8 cellular contexts compared by ENCODE assay signal in genomic region chr19:55454787-55455243, GRCh38. TPM values are rescaled to one million over a fixed set of nuclear protein-coding genes. Genes with fewer than 3 reads are reported as not detected.
A peak's percentile ranks its signal among the peaks of the same experiment; 100 is the strongest.
DNase-seq lines count a peak whose midpoint lies in the region; ATAC-seq, FAIRE-seq and TF ChIP-seq lines count a peak whose summit lies in the region.

No MANE protein-coding gene starts in this region.

- peak; percentile 32 for FAIRE-seq in K562 (lab: Jason Lieb, UNC)

- TF ChIP-seq POLR2A in K562 (conservative IDR thresholded peaks at IDR 0.05) (no peak), upper lobe of left lung (IDR thresholded peaks at IDR 0.05) (no peak), vagina (IDR thresholded peaks at IDR 0.05) (no peak)

- H3K79me2 ChIP-seq in K562 (ENCODE audit: control insufficient read depth, insufficient read depth, low read length) = peaks cover 24% of the 10 kb centered on the region

- H3K9me3 ChIP-seq in K562 (replicated peaks; ENCODE audit: control insufficient read depth, insufficient read depth, low read depth, low read length) = no peaks in the 10 kb centered on the region
- no peaks in the 10 kb centered on the region for H3K9me3 ChIP-seq in left lung
- H3K9me3 ChIP-seq in upper lobe of left lung = no peaks in the 10 kb centered on the region
- no peaks in the 10 kb centered on the region for H3K9me3 ChIP-seq in vagina

- H3K4me3 ChIP-seq in HFF-Myc (replicated peaks; ENCODE audit: low read depth, low read length) (no peak overlapping the region), K562 (no peak overlapping the region), left lung (no peak overlapping the region), upper lobe of left lung (no peak overlapping the region), vagina (no peak overlapping the region)

- BruUV-seq in K562 (replicated peaks; lab: Mats Ljungman, UMichigan) = no TSS peak

- intact Hi-C loops in K562 (cut with micrococcal nuclease) (loop anchor here (5.0 kb wide), 1 partner anchor 68 kb away; the partner anchor contains the start of gene RPL28), left lung (cut with DNase I) (no loop called here), vagina (cut with DNase I) (no loop called here)

- H3K36me3 ChIP-seq in K562 (ENCODE audit: control insufficient read depth, insufficient read depth, low read length) = peaks cover 37% of the 10 kb centered on the region; the same call in 2 of the 3 replicates
- H3K36me3 ChIP-seq in left lung = peaks cover 0 to 8% of the 10 kb centered on the region in 2 donors
- H3K36me3 ChIP-seq in upper lobe of left lung = peaks cover 0 to 20% (median 9%) of the 10 kb centered on the region in 4 donors
- peaks cover 0 to 5% of the 10 kb centered on the region in 2 donors for H3K36me3 ChIP-seq in vagina

- peaks cover 0 to 5% of the 10 kb centered on the region in 2 experiments; a peak in 3 of 5 replicates for H3K27me3 ChIP-seq in K562 (ENCODE audit: control insufficient read depth in 2 of 2, insufficient read depth in 2 of 2, low read length in 2 of 2)
- H3K27me3 ChIP-seq in left lung = peaks cover 19 to 26% of the 10 kb centered on the region in 2 donors
- peaks cover 7 to 23% (median 16%) of the 10 kb centered on the region in 4 donors for H3K27me3 ChIP-seq in upper lobe of left lung
- H3K27me3 ChIP-seq in vagina = peaks cover 17% of the 10 kb centered on the region

- TF ChIP-seq EP300 in K562 (IDR thresholded peaks at IDR 0.05; ENCODE audit: low read length) = no peak
- no peak for TF ChIP-seq EP300 in upper lobe of left lung (IDR thresholded peaks at IDR 0.05)

- CTCF ChIA-PET in K562 (lab: Yijun Ruan, JAX; ENCODE audit: low intra/inter-chr PET ratio) = interaction anchor here (0.5 kb wide), 1 partner anchor 229 kb away, joined by 3 read pairs; no protein-coding TSS in a partner anchor

- H3K9me1 ChIP-seq in K562 (ENCODE audit: control insufficient read depth, insufficient read depth, low read length) = no peaks in the 10 kb centered on the region

- DNase-seq in C1 segment of cervical spinal cord (lab: John Stamatoyannopoulos, UW) (peak in 10 of 14 donors; percentile 6 to 58 (median 30)), HFF-Myc (ENCODE audit: extremely low read depth, low read depth) (no peak), K562 (ENCODE audit: extremely low read depth in 1 of 4, low spot score in 3 of 4) (peak in 3 of 4 experiments; percentile 49 to 77 (median 59)), left lung (peak in 1 of 2 donors; percentile 80), upper lobe of left lung (no peak), vagina (ENCODE audit: extremely low spot score in 2 of 2) (no peak)

- 39% methylated on average over 8 of the region's 14 CpGs for WGBS in K562 (ENCODE audit: insufficient coverage, low coverage, missing lambda C conversion rate)
- WGBS in upper lobe of left lung, 2 donors = 76 to 91% methylated on average over 7 to 12 of the region's 14 CpGs

- ATAC-seq in SK-N-SH treated with all-trans-retinoic acid at 6 μM for 48 hours = peak; percentile 69
- peak; percentile 65 for ATAC-seq in K562
- peak; percentile 29 for ATAC-seq in left lung
- ATAC-seq in upper lobe of left lung (ENCODE audit: low FRiP score in 2 of 2) = peak in 1 of 2 donors; percentile 16
- ATAC-seq in GM21529 (IDR thresholded peaks at IDR 0.05; ENCODE audit: unreplicated experiment) = no peak

- H3K4me2 ChIP-seq in K562 (ENCODE audit: insufficient read depth, low read length) = no peak overlapping the region

- POLR2A ChIA-PET in K562 (lab: Yijun Ruan, JAX) = interaction anchor here (0.6 kb wide), 1 partner anchor 18 kb away, joined by 3 read pairs; no protein-coding TSS in a partner anchor

- H4K20me1 ChIP-seq in K562 (replicated peaks; ENCODE audit: control insufficient read depth, insufficient read depth, low read length) = no peaks in the 10 kb centered on the region; the same call in 1 of the 2 replicates

- H3K9ac ChIP-seq in K562 (ENCODE audit: insufficient read depth in 1 of 2, low read depth in 2 of 2, low read length in 2 of 2) = peak overlapping the region in 1 of 2 experiments; percentile 26; a peak in 1 of 4 replicates

- H2AFZ ChIP-seq in K562 (ENCODE audit: low read depth, low read length) = no peak overlapping the region

- peaks cover 9 to 67% of the 10 kb centered on the region in 2 experiments for H3K4me1 ChIP-seq in K562 (replicated peaks in 1 of 2; ENCODE audit: control insufficient read depth in 2 of 2, insufficient read depth in 2 of 2, low read length in 2 of 2)
- peaks cover 2 to 18% of the 10 kb centered on the region in 2 donors for H3K4me1 ChIP-seq in left lung
- H3K4me1 ChIP-seq in upper lobe of left lung = peaks cover 19 to 28% (median 24%) of the 10 kb centered on the region in 4 donors
- peaks cover 27% of the 10 kb centered on the region for H3K4me1 ChIP-seq in vagina

- in situ Hi-C loops in K562 (cut with MboI) = no loop called here

- no peak overlapping the region for H3K27ac ChIP-seq in K562 (ENCODE audit: extremely low read depth, low read depth, low read length)
- H3K27ac ChIP-seq in left lung = no peak overlapping the region
- no peak overlapping the region for H3K27ac ChIP-seq in upper lobe of left lung
- no peak overlapping the region for H3K27ac ChIP-seq in vagina

- TF ChIP-seq RAD21 in K562 (CRISPR knock-in tag; conservative IDR thresholded peaks at IDR 0.05 in 1 of 2, IDR thresholded peaks at IDR 0.05 in 1 of 2) = peak in 1 of 2 experiments; percentile 57; a peak in 3 of 4 replicates

- TF ChIP-seq CTCF in HFF-Myc (IDR thresholded peaks at IDR 0.05; ENCODE audit: low read depth, low read length, missing control alignments) = peak; percentile 75
- TF ChIP-seq CTCF in K562 (IDR thresholded peaks at IDR 0.05 in 2 of 3, conservative IDR thresholded peaks at IDR 0.05 in 1 of 3; ENCODE audit: insufficient read depth in 2 of 3, low read depth in 1 of 3, low read length in 3 of 3) = peak; percentile 77 to 81 (median 78)
- peak; percentile 19 to 41 for TF ChIP-seq CTCF in left lung (IDR thresholded peaks at IDR 0.05)
- TF ChIP-seq CTCF in upper lobe of left lung (IDR thresholded peaks at IDR 0.05) = peak in 5 of 6 experiments; percentile 27 to 52 (median 30)
- no peak for TF ChIP-seq CTCF in vagina (IDR thresholded peaks at IDR 0.05)

RNA-seq across cellular contexts. Expression of gene ISOC2, which starts 6.6 kb away (rescaled TPM):
- total RNA-seq in K562 (2011; cell fraction: chromatin; rRNA removed; ENCODE audit: low replicate concordance) = 20.9 and 73.4 TPM in 2 replicates
- total RNA-seq in K562 (2011; cell fraction: nucleolus; rRNA removed) = 94.4 and 96.2 TPM in 2 replicates
- total RNA-seq in K562 (2011; cell fraction: nucleoplasm; rRNA removed) = 62.6 and 89.3 TPM in 2 replicates
- total RNA-seq in K562 (2014; rRNA removed) (229 and 491 TPM in 2 replicates), K562 (2014; rRNA removed; fragmentation: Illumina TruSeq; extraction: Trizol) (16.7 and 26.3 TPM in 2 replicates), K562 (2015; rRNA removed; fragmentation: Illumina TruSeq; extraction: Trizol) (99.3 and 105 TPM in 2 replicates), K562 (2021) (135 and 150 TPM in 2 replicates), left lung (10 to 100 TPM; 36.2 to 49.4 TPM), upper lobe of left lung (10 to 100 TPM in 5 of 6 donors, 1 to 10 TPM in 1; 4.2 to 44.8 (median 36.7) TPM), vagina (61.4 TPM)
- polyA plus RNA-seq in K562 (2011; rRNA removed) (58.3 and 94.6 TPM in 2 replicates), K562 (2014; fragmentation: Illumina TruSeq; extraction: Trizol) (52.8 and 117 TPM in 2 replicates), K562 (2014; fragmentation: Nextera tagmentation; extraction: Ambion mirVana) (1 to 10 TPM; 1.2 to 6.2 TPM), K562 (2014; rRNA removed) (172 and 196 TPM in 2 replicates)
- 109 and 317 TPM in 2 replicates for polyA plus RNA-seq in K562 (2011; cell fraction: cytosol; rRNA removed)
- 145 and 201 TPM in 2 replicates for polyA plus RNA-seq in K562 (2011; cell fraction: nucleus; rRNA removed)
- 123 and 126 TPM in 2 replicates for polyA plus RNA-seq in K562 (2012)
- 13.9 and 17.6 TPM in 2 replicates for polyA minus RNA-seq in K562 (2011; rRNA and poly(A)+ RNA removed)
- polyA minus RNA-seq in K562 (2011; cell fraction: cytosol; rRNA and poly(A)+ RNA removed) = 48.0 and 65.9 TPM in 2 replicates
- polyA minus RNA-seq in K562 (2011; cell fraction: nucleus; rRNA and poly(A)+ RNA removed) = 45.9 and 53.4 TPM in 2 replicates

RNA-seq across cellular contexts. Expression of gene C19orf85, which starts 9.7 kb away (rescaled TPM):
- total RNA-seq in K562 (2011; cell fraction: chromatin; rRNA removed; ENCODE audit: low replicate concordance) = not detected in 2 replicates
- total RNA-seq in K562 (2011; cell fraction: nucleolus; rRNA removed) = not detected in 2 replicates
- total RNA-seq in K562 (2011; cell fraction: nucleoplasm; rRNA removed) = not detected in 2 replicates
- total RNA-seq in K562 (2014; rRNA removed) (not detected in 2 replicates), K562 (2014; rRNA removed; fragmentation: Illumina TruSeq; extraction: Trizol) (not detected in 2 replicates), K562 (2015; rRNA removed; fragmentation: Illumina TruSeq; extraction: Trizol) (not detected in 2 replicates), K562 (2021) (not detected in 2 replicates), left lung (not detected), upper lobe of left lung (not detected), vagina (not detected)
- polyA plus RNA-seq in K562 (2011; rRNA removed) (not detected in 2 replicates), K562 (2014; fragmentation: Illumina TruSeq; extraction: Trizol) (not detected in 2 replicates), K562 (2014; fragmentation: Nextera tagmentation; extraction: Ambion mirVana) (not detected), K562 (2014; rRNA removed) (not detected in 2 replicates)
- not detected in 2 replicates for polyA plus RNA-seq in K562 (2011; cell fraction: cytosol; rRNA removed)
- polyA plus RNA-seq in K562 (2011; cell fraction: nucleus; rRNA removed) = not detected in 2 replicates
- not detected in 2 replicates for polyA plus RNA-seq in K562 (2012)
- not detected in 2 replicates for polyA minus RNA-seq in K562 (2011; rRNA and poly(A)+ RNA removed)
- polyA minus RNA-seq in K562 (2011; cell fraction: cytosol; rRNA and poly(A)+ RNA removed) = not detected in 2 replicates
- not detected in 2 replicates for polyA minus RNA-seq in K562 (2011; cell fraction: nucleus; rRNA and poly(A)+ RNA removed)

RNA-seq across cellular contexts. Expression of gene SHISA7, which starts 11.7 kb away (rescaled TPM):
- total RNA-seq in K562 (2011; cell fraction: chromatin; rRNA removed; ENCODE audit: low replicate concordance) = 0.63 and 0.81 TPM in 2 replicates
- total RNA-seq in K562 (2011; cell fraction: nucleolus; rRNA removed) = 0.33 and 0.39 TPM in 2 replicates
- total RNA-seq in K562 (2011; cell fraction: nucleoplasm; rRNA removed) = 0.29 and 0.38 TPM in 2 replicates
- 0.05 and 0.08 TPM in 2 replicates for total RNA-seq in K562 (2014; rRNA removed)
- 0.04 and 0.13 TPM in 2 replicates for total RNA-seq in K562 (2014; rRNA removed; fragmentation: Illumina TruSeq; extraction: Trizol)
- total RNA-seq in K562 (2015; rRNA removed; fragmentation: Illumina TruSeq; extraction: Trizol) = 0.07 and 0.08 TPM in 2 replicates
- 0.34 and 0.40 TPM in 2 replicates for total RNA-seq in K562 (2021)
- 0.04 and 0.07 TPM in 2 replicates for polyA plus RNA-seq in K562 (2011; rRNA removed)
- 0.12 and 0.16 TPM in 2 replicates for polyA plus RNA-seq in K562 (2011; cell fraction: cytosol; rRNA removed)
- 0.15 and 0.51 TPM in 2 replicates for polyA plus RNA-seq in K562 (2011; cell fraction: nucleus; rRNA removed)
- polyA plus RNA-seq in K562 (2012) = 0.23 and 0.33 TPM in 2 replicates
- 0.36 TPM in 2 replicates for polyA plus RNA-seq in K562 (2014; fragmentation: Illumina TruSeq; extraction: Trizol)
- polyA plus RNA-seq in K562 (2014; fragmentation: Nextera tagmentation; extraction: Ambion mirVana) = under 1 TPM; 0.01 to 0.03 TPM
- polyA plus RNA-seq in K562 (2014; rRNA removed) = 0.08 and 0.18 TPM in 2 replicates
- 0.12 and 0.18 TPM in 2 replicates for polyA minus RNA-seq in K562 (2011; rRNA and poly(A)+ RNA removed)
- polyA minus RNA-seq in K562 (2011; cell fraction: cytosol; rRNA and poly(A)+ RNA removed) = 0.29 TPM in 1 of 2 replicates, not detected in the other
- polyA minus RNA-seq in K562 (2011; cell fraction: nucleus; rRNA and poly(A)+ RNA removed) = 0.11 and 0.27 TPM in 2 replicates
- not detected for total RNA-seq in left lung
- not detected for total RNA-seq in upper lobe of left lung
- total RNA-seq in vagina = 0.25 TPM

RNA-seq across cellular contexts. Expression of gene ZNF628, which starts 21.6 kb away (rescaled TPM):
- total RNA-seq in K562 (2011; cell fraction: chromatin; rRNA removed; ENCODE audit: low replicate concordance) = 2.3 and 4.5 TPM in 2 replicates
- total RNA-seq in K562 (2011; cell fraction: nucleolus; rRNA removed) = 5.5 and 6.2 TPM in 2 replicates
- 2.3 and 2.4 TPM in 2 replicates for total RNA-seq in K562 (2011; cell fraction: nucleoplasm; rRNA removed)
- 3.7 and 5.7 TPM in 2 replicates for total RNA-seq in K562 (2014; rRNA removed)
- total RNA-seq in K562 (2014; rRNA removed; fragmentation: Illumina TruSeq; extraction: Trizol) = not detected in 2 replicates
- total RNA-seq in K562 (2015; rRNA removed; fragmentation: Illumina TruSeq; extraction: Trizol) = 0.76 and 1.5 TPM in 2 replicates
- total RNA-seq in K562 (2021) = 12.9 and 13.6 TPM in 2 replicates
- 0.18 and 0.37 TPM in 2 replicates for polyA plus RNA-seq in K562 (2011; rRNA removed)
- 0.28 and 1.3 TPM in 2 replicates for polyA plus RNA-seq in K562 (2011; cell fraction: cytosol; rRNA removed)
- 1.6 and 3.0 TPM in 2 replicates for polyA plus RNA-seq in K562 (2011; cell fraction: nucleus; rRNA removed)
- 6.5 and 9.2 TPM in 2 replicates for polyA plus RNA-seq in K562 (2012)
- polyA plus RNA-seq in K562 (2014; fragmentation: Illumina TruSeq; extraction: Trizol) = 0.13 and 1.1 TPM in 2 replicates
- polyA plus RNA-seq in K562 (2014; fragmentation: Nextera tagmentation; extraction: Ambion mirVana) = not detected
- 3.7 and 6.4 TPM in 2 replicates for polyA plus RNA-seq in K562 (2014; rRNA removed)
- 0.18 and 0.21 TPM in 2 replicates for polyA minus RNA-seq in K562 (2011; rRNA and poly(A)+ RNA removed)
- 3.8 and 5.5 TPM in 2 replicates for polyA minus RNA-seq in K562 (2011; cell fraction: cytosol; rRNA and poly(A)+ RNA removed)
- polyA minus RNA-seq in K562 (2011; cell fraction: nucleus; rRNA and poly(A)+ RNA removed) = 1.9 and 2.0 TPM in 2 replicates
- 1 to 10 TPM; 8.7 to 9.5 TPM for total RNA-seq in left lung
- total RNA-seq in upper lobe of left lung = 10 to 100 TPM in 5 of 6 donors, 1 to 10 TPM in 1; 9.9 to 32.1 (median 12.4) TPM
- total RNA-seq in vagina = 2.7 TPM

RNA-seq across cellular contexts. Expression of gene NAT14, which starts 30.2 kb away (rescaled TPM):
- total RNA-seq in K562 (2011; cell fraction: chromatin; rRNA removed; ENCODE audit: low replicate concordance) = 27.4 and 88.5 TPM in 2 replicates
- total RNA-seq in K562 (2011; cell fraction: nucleolus; rRNA removed) = 74.0 and 77.5 TPM in 2 replicates
- 51.5 and 61.8 TPM in 2 replicates for total RNA-seq in K562 (2011; cell fraction: nucleoplasm; rRNA removed)
- total RNA-seq in K562 (2014; rRNA removed) (43.8 and 46.5 TPM in 2 replicates), K562 (2014; rRNA removed; fragmentation: Illumina TruSeq; extraction: Trizol) (14.4 and 21.6 TPM in 2 replicates), K562 (2015; rRNA removed; fragmentation: Illumina TruSeq; extraction: Trizol) (25.3 and 25.7 TPM in 2 replicates), K562 (2021) (70.6 and 77.0 TPM in 2 replicates), left lung (10 to 100 TPM; 22.9 to 37.2 TPM), upper lobe of left lung (10 to 100 TPM; 13.1 to 19.2 (median 16.3) TPM), vagina (14.2 TPM)
- polyA plus RNA-seq in K562 (2011; rRNA removed) (30.3 and 44.3 TPM in 2 replicates), K562 (2014; fragmentation: Illumina TruSeq; extraction: Trizol) (26.7 and 33.2 TPM in 2 replicates), K562 (2014; fragmentation: Nextera tagmentation; extraction: Ambion mirVana) (1 to 10 TPM; 2.4 to 4.6 TPM), K562 (2014; rRNA removed) (61.7 and 62.8 TPM in 2 replicates)
- polyA plus RNA-seq in K562 (2011; cell fraction: cytosol; rRNA removed) = 45.6 and 55.9 TPM in 2 replicates
- 148 and 191 TPM in 2 replicates for polyA plus RNA-seq in K562 (2011; cell fraction: nucleus; rRNA removed)
- polyA plus RNA-seq in K562 (2012) = 56.6 and 78.2 TPM in 2 replicates
- polyA minus RNA-seq in K562 (2011; rRNA and poly(A)+ RNA removed) = 4.2 and 4.8 TPM in 2 replicates
- 11.3 and 12.9 TPM in 2 replicates for polyA minus RNA-seq in K562 (2011; cell fraction: cytosol; rRNA and poly(A)+ RNA removed)
- 12.3 and 16.9 TPM in 2 replicates for polyA minus RNA-seq in K562 (2011; cell fraction: nucleus; rRNA and poly(A)+ RNA removed)

Comparison
In these comparisons a context has a peak if more than half of its experiments do, and no peak if none do; other contexts are left out.
1. DNase-seq: peak in C1 segment of cervical spinal cord (10 of 14) and K562 (3 of 4); none in HFF-Myc (single experiment), upper lobe of left lung (0 of 2) and vagina (0 of 2).
2. CTCF ChIP-seq: peak in HFF-Myc (single experiment), K562 (3 of 3), left lung (2 of 2) and upper lobe of left lung (5 of 6); none in vagina (0 of 3).